Comparison of ENCODE assay signal across 8 cellular contexts in genomic region chr19:10195199-10195519, GRCh38. TPM values are rescaled to one million over a fixed set of nuclear protein-coding genes. Genes with fewer than 3 reads are reported as not detected.
A peak's percentile ranks its signal among the peaks of the same experiment; 100 is the strongest.
DNase-seq lines count a peak whose midpoint lies in the region; ATAC-seq and TF ChIP-seq lines count a peak whose summit lies in the region.

No MANE protein-coding gene starts in this region.

- H3K4me3 ChIP-seq in Loucy (ENCODE audit: low read length, poor library complexity, severe bottlenecking) = peak overlapping the region; percentile 93
- peak overlapping the region; percentile 93 for H3K4me3 ChIP-seq in endodermal cell (ENCODE audit: low read length)
- peak overlapping the region; percentile 87 for H3K4me3 ChIP-seq in psoas muscle

- H3K27ac Mint-ChIP-seq in endodermal cell = peak overlapping the region; percentile 58

- H3K79me2 ChIP-seq in Loucy (ENCODE audit: insufficient read depth, low read length) = peaks cover 43% of the 10 kb centered on the region

- H3K27ac ChIP-seq in endodermal cell (ENCODE audit: low read depth, low read length) (no peak overlapping the region), psoas muscle (peak overlapping the region; percentile 74)

- H2AFZ ChIP-seq in Loucy (ENCODE audit: low read length) = peak overlapping the region; percentile 88

- H3K9me2 ChIP-seq in Loucy (replicated peaks; ENCODE audit: low read depth, low read length) = no peaks in the 10 kb centered on the region

- peak overlapping the region; percentile 91 for H3K4me3 Mint-ChIP-seq in endodermal cell

- peaks cover 26% of the 10 kb centered on the region for H3K4me1 ChIP-seq in Loucy (ENCODE audit: insufficient read depth, low read length, poor library complexity, severe bottlenecking)
- H3K4me1 ChIP-seq in endodermal cell (ENCODE audit: control insufficient read depth, insufficient read depth, low read length) = no peaks in the 10 kb centered on the region
- H3K4me1 ChIP-seq in psoas muscle = peaks cover 8% of the 10 kb centered on the region

- peak overlapping the region; percentile 89 for H3K4me2 ChIP-seq in Loucy (ENCODE audit: low read depth, low read length, poor library complexity, severe bottlenecking)

- no peaks in the 10 kb centered on the region for H3K27me3 Mint-ChIP-seq in endodermal cell (ENCODE audit: insufficient read depth)

- no peaks in the 10 kb centered on the region for H3K27me3 ChIP-seq in Loucy (ENCODE audit: insufficient read depth, low read length, poor library complexity, severe bottlenecking)
- no peaks in the 10 kb centered on the region for H3K27me3 ChIP-seq in endodermal cell (ENCODE audit: control insufficient read depth, insufficient read depth, low read length, poor library complexity, severe bottlenecking)
- no peaks in the 10 kb centered on the region for H3K27me3 ChIP-seq in psoas muscle (ENCODE audit: insufficient read depth in 3 of 3, low read length in 2 of 3)

- no peaks in the 10 kb centered on the region for H3K9me3 Mint-ChIP-seq in endodermal cell

- peaks cover 36% of the 10 kb centered on the region for H4K20me1 ChIP-seq in Loucy (ENCODE audit: insufficient read depth, low read length, poor library complexity, severe bottlenecking)

- peaks cover 6% of the 10 kb centered on the region for H3K4me1 Mint-ChIP-seq in endodermal cell

- DNase-seq in endodermal cell (no peak), psoas muscle (no peak), NCI-H187 treated with DMSO at 0.1 percent for 48 hours (lab: John Stamatoyannopoulos, UW) (no peak), NCI-H69 (lab: John Stamatoyannopoulos, UW) (no peak), SKM-1 (lab: John Stamatoyannopoulos, UW; ENCODE audit: unreplicated experiment) (no peak), mucosa of gallbladder (ENCODE audit: low spot score) (no peak)

- H3K36me3 Mint-ChIP-seq in endodermal cell (ENCODE audit: low read depth) = peaks cover 5% of the 10 kb centered on the region

- H3K9ac ChIP-seq in Loucy (ENCODE audit: low read depth, low read length, poor library complexity, severe bottlenecking) (peak overlapping the region; percentile 99), endodermal cell (ENCODE audit: extremely low read depth, low read length, poor library complexity, severe bottlenecking) (no peak overlapping the region)

- H3K36me3 ChIP-seq in Loucy (ENCODE audit: insufficient read depth, low read length) (no peaks in the 10 kb centered on the region; the same call in 1 of the 2 replicates), endodermal cell (ENCODE audit: control insufficient read depth, insufficient read depth, low read length) (peaks cover 14% of the 10 kb centered on the region), psoas muscle (ENCODE audit: insufficient read depth in 1 of 2, low read depth in 1 of 2) (no peaks in the 10 kb centered on the region)

- 19 to 48% methylated on average over 4 to 6 of the region's 6 CpGs for WGBS in endodermal cell (ENCODE audit: insufficient coverage in 1 of 2, insufficient read length in 1 of 2), 2 experiments
- WGBS in psoas muscle, 3 donors = 20 to 29% (median 24%) methylated on average over 6 of the region's 6 CpGs

- no peak for TF ChIP-seq CTCF in Loucy (conservative IDR thresholded peaks at IDR 0.05; ENCODE audit: low read length)
- no peak for TF ChIP-seq CTCF in endodermal cell (conservative IDR thresholded peaks at IDR 0.05)
- TF ChIP-seq CTCF in psoas muscle (IDR thresholded peaks at IDR 0.05) = no peak

- intact Hi-C loops in psoas muscle (cut with DNase I) = no loop called here

- no peaks in the 10 kb centered on the region; the same call in 1 of the 2 replicates for H3F3A ChIP-seq in Loucy (ENCODE audit: low read depth)

- no peaks in the 10 kb centered on the region for H3K9me3 ChIP-seq in Loucy (ENCODE audit: insufficient read depth, low read depth, low read length)
- no peaks in the 10 kb centered on the region for H3K9me3 ChIP-seq in endodermal cell (ENCODE audit: control insufficient read depth, low read length)
- no peaks in the 10 kb centered on the region for H3K9me3 ChIP-seq in psoas muscle

- ATAC-seq in GM18907 (IDR thresholded peaks at IDR 0.05; ENCODE audit: unreplicated experiment) (peak; percentile 1), psoas muscle (peak in 1 of 4 donors; percentile 10)

RNA-seq across cellular contexts. Expression of gene DNMT1, which starts 0.4 kb away (rescaled TPM):
- total RNA-seq in endodermal cell = 100 to 1,000 TPM; 163 to 189 TPM
- polyA plus RNA-seq in endodermal cell (2013, experiment 1 of 2) = 136 TPM
- polyA plus RNA-seq in endodermal cell (2013, experiment 2 of 2) = 125 TPM
- 10 to 100 TPM; 11.1 to 20.2 (median 16.2) TPM for total RNA-seq in psoas muscle
- 10 to 100 TPM in 2 of 3 donors, 1 to 10 TPM in 1; 7.1 to 25.2 (median 13.5) TPM for polyA plus RNA-seq in psoas muscle
- 44.1 TPM for total RNA-seq in mucosa of gallbladder

RNA-seq across cellular contexts. Expression of gene S1PR2, which starts 36.0 kb away (rescaled TPM):
- 10 to 100 TPM; 11.0 to 16.4 TPM for total RNA-seq in endodermal cell
- 7.6 TPM for polyA plus RNA-seq in endodermal cell (2013, experiment 1 of 2)
- 8.8 TPM for polyA plus RNA-seq in endodermal cell (2013, experiment 2 of 2)
- 1 to 10 TPM; 1.1 to 2.0 (median 1.6) TPM for total RNA-seq in psoas muscle
- under 1 TPM; 0.17 to 0.59 (median 0.36) TPM for polyA plus RNA-seq in psoas muscle
- total RNA-seq in mucosa of gallbladder = 9.5 TPM

RNA-seq across cellular contexts. Expression of gene MRPL4, which starts 56.9 kb away (rescaled TPM):
- total RNA-seq in endodermal cell (10 to 100 TPM; 66.0 to 69.2 TPM), psoas muscle (10 to 100 TPM; 54.9 to 94.0 (median 58.9) TPM), mucosa of gallbladder (48.7 TPM)
- polyA plus RNA-seq in endodermal cell (2013, experiment 1 of 2) = 53.3 TPM
- polyA plus RNA-seq in endodermal cell (2013, experiment 2 of 2) = 51.8 TPM
- 100 to 1,000 TPM in 1 of 3 donors, 10 to 100 TPM in 2; 78.1 to 191 (median 79.9) TPM for polyA plus RNA-seq in psoas muscle
